28 cellular contexts compared by ENCODE assay signal in the genomic region with DNA sequence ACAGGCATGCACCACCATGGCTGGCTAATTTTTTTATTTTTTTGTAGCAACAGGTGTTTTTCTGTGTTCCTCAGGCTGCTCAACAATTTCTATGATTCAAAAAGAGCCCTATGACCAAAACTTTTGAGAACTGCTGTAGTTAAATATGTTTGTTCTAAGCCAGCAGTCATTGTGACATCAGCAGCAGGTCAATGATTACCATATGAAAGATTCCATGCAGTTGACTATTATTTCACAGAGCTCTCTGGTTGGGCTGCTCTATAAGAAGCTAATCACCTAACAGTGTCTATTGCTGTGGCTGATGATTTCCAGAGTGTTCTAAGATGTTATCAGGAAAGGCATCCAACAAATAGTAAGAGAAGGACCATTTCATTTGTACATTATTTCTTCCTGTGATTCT. TPM values are rescaled to one million over a fixed set of nuclear protein-coding genes. Genes with fewer than 3 reads are reported as not detected.
"Had no signal": no experiment of that assay in that cellular context is flagged by ENCODE, and none has a peak within 500 bp of the region (broad histone marks: within the 10 kb centered on the region; RNA-seq: fewer than 3 reads in every experiment).

A gene (plus strand): TSS at position 289 of the 400 bp plus-strand sequence. CDS start 149 bp downstream, outside the sequence.

- DNase-seq: activated CD4-positive, alpha-beta T cell treated with anti-CD3 and anti-CD28 coated beads for 4 hours; activated CD4-positive, alpha-beta T cell treated with anti-CD3 and anti-CD28 coated beads, Interleukin-2, amount 50 U/mL, for 48 hours; activated CD4-positive, CD25-positive, alpha-beta regulatory T cell; activated CD8-positive, alpha-beta memory T cell treated with anti-CD3 and anti-CD28 coated beads, Interleukin-2, amount 50 U/mL, for 48 hours; activated naive CD4-positive, alpha-beta T cell treated with Interleukin-2 at 50 U/mL for 16 hours; activated naive CD8-positive, alpha-beta T cell treated with anti-CD3 and anti-CD28 coated beads for 36 hours; activated T-cell treated with anti-CD3 and anti-CD28 coated beads, Interleukin-2, amount 50 U/mL, for 4 hours; amniotic stem cell; effector memory CD4-positive, alpha-beta T cell; foreskin keratinocyte; kidney; left ventricle myocardium inferior; naive thymus-derived CD8-positive, alpha-beta T cell; stimulated activated CD4-positive, alpha-beta T cell treated with anti-CD3 and anti-CD28 coated beads, Interleukin-4, amount 100 ng/mL, for 1 hour; stimulated activated naive CD4-positive, alpha-beta T cell had no signal

- H3K4me1 Mint-ChIP-seq: activated naive CD8-positive, alpha-beta T cell treated with anti-CD3 and anti-CD28 coated beads for 36 hours; central memory CD8-positive, alpha-beta T cell; naive thymus-derived CD8-positive, alpha-beta T cell had no signal

- H3K36me3 Mint-ChIP-seq: activated naive CD8-positive, alpha-beta T cell treated with anti-CD3 and anti-CD28 coated beads for 36 hours; naive thymus-derived CD8-positive, alpha-beta T cell; type B pancreatic cell had no signal

- H3K9me3 ChIP-seq: breast epithelium, left ventricle myocardium inferior, thoracic aorta had no signal

- H3K27me3 ChIP-seq: breast epithelium, foreskin keratinocyte had no signal

- H3K36me3 ChIP-seq: breast epithelium, left ventricle myocardium inferior, thoracic aorta had no signal

- H3K27ac ChIP-seq: breast epithelium, foreskin keratinocyte, left ventricle myocardium inferior, thoracic aorta had no signal

- H3K4me1 ChIP-seq: breast epithelium, left ventricle myocardium inferior had no signal

- H3K4me3 Mint-ChIP-seq: activated naive CD8-positive, alpha-beta T cell treated with anti-CD3 and anti-CD28 coated beads for 36 hours; activated T-cell treated with anti-CD3 and anti-CD28 coated beads, Interleukin-2, amount 50 U/mL, for 4 hours; central memory CD8-positive, alpha-beta T cell; mesothelial cell of epicardium; naive thymus-derived CD8-positive, alpha-beta T cell; T-helper 1 cell treated with Interleukin-12 subunit alpha and Interleukin-12 subunit beta and Interleukin-4 antibody, amounts not matched to agents 30 μg/mL and 1 μg/mL, for 36 hours; type B pancreatic cell had no signal

- H3K27ac Mint-ChIP-seq: activated naive CD8-positive, alpha-beta T cell treated with anti-CD3 and anti-CD28 coated beads for 36 hours; naive thymus-derived CD8-positive, alpha-beta T cell; progenitor cell of endocrine pancreas; T-helper 1 cell treated with Interleukin-12 subunit alpha and Interleukin-12 subunit beta and Interleukin-4 antibody, amounts not matched to agents 30 μg/mL and 1 μg/mL, for 36 hours; type B pancreatic cell had no signal

- H3K27me3 Mint-ChIP-seq: progenitor cell of endocrine pancreas, type B pancreatic cell had no signal

- H3K4me3 ChIP-seq: breast epithelium, left ventricle myocardium inferior, thoracic aorta had no signal

- H3K9me3 Mint-ChIP-seq: activated naive CD8-positive, alpha-beta T cell treated with anti-CD3 and anti-CD28 coated beads for 36 hours; activated T-cell treated with anti-CD3 and anti-CD28 coated beads, Interleukin-2, amount 50 U/mL, for 4 hours; central memory CD8-positive, alpha-beta T cell; naive thymus-derived CD8-positive, alpha-beta T cell; T-helper 1 cell treated with Interleukin-12 subunit alpha and Interleukin-12 subunit beta and Interleukin-4 antibody, amounts not matched to agents 30 μg/mL and 1 μg/mL, for 36 hours had no signal

RNA-seq across cellular contexts. Expression of the gene that starts here (rescaled TPM):
- total RNA-seq: activated CD8-positive, alpha-beta memory T cell treated with anti-CD3 and anti-CD28 coated beads for 36 hours; activated naive CD8-positive, alpha-beta T cell treated with anti-CD3 and anti-CD28 coated beads for 36 hours; activated T-cell treated with anti-CD3 and anti-CD28 coated beads, Interleukin-2, amount 50 U/mL, for 4 hours; dermis microvascular lymphatic vessel endothelial cell; esophagus mucosa; foreskin keratinocyte; glomerular endothelial cell; kidney; left ventricle myocardium inferior; lung microvascular endothelial cell; mesothelial cell of epicardium; naive thymus-derived CD8-positive, alpha-beta T cell; osteoblast; progenitor cell of endocrine pancreas; thoracic aorta had no signal
